1 cellular context compared by ENCODE assay signal in the genomic region with DNA sequence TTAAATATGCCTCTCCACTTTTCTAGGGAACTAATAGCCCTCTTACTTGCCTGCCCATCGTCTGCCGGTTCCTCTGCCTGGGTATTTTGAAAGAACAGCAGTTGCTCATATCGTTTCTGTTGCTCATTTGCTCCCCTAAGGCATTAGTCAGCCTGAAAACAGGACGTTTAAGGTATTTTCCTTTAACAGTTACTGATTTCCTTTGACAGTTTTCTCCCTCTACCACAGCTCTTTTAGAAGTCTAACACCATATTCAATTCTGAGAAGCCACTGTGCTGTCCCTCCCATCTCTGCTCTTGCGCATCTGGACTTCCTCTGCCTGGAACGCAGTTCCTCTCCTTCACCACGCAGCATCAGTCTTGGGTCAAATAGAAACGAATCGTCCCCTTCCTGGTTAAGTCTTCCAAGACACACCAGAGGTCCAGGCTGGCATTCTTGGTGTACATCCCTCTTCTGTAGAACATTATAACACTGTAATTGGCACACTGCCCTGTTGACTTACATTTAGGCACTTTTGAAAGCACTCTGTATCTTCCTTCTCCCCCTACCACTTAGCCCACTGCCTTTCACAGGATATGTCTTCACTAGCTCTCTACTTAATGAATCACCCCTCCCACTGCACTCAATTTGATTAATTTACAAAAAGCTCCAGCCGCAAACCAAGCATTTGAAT.
A peak's percentile ranks its signal among the peaks of the same experiment; 100 is the strongest.
TF ChIP-seq lines count a peak whose summit lies in the region.

No MANE protein-coding gene starts in this region.

TF ChIP-seq in GM12878, 131 proteins besides CTCF, POLR2A, EP300 and RAD21 (continued from another document):
- TF ChIP-seq GATAD2B (conservative IDR thresholded peaks at IDR 0.05; ENCODE audit: low read depth) (peak; percentile 21; the same call in 1 of the 2 replicates), FOS (IDR thresholded peaks at IDR 0.05; ENCODE audit: borderline replicate concordance, extremely low read depth, insufficient read length) (no peak), NBN (IDR thresholded peaks at IDR 0.05) (peak; percentile 71), BCL11A (IDR thresholded peaks at IDR 0.05; ENCODE audit: low read depth, low read length) (peak; percentile 25; the same call in 1 of the 2 replicates), SP1 (IDR thresholded peaks at IDR 0.05; ENCODE audit: low read depth, low read length) (no peak), SMAD5 (IDR thresholded peaks at IDR 0.05; ENCODE audit: low read depth) (peak; percentile 88; the same call in 1 of the 2 replicates), YY1 (IDR thresholded peaks at IDR 0.05; ENCODE audit: low read depth, low read length) (peak; percentile 21; the same call in 1 of the 2 replicates), EED (IDR thresholded peaks at IDR 0.05; ENCODE audit: low read depth) (peak; percentile 83), IRF4 (IDR thresholded peaks at IDR 0.05; ENCODE audit: low read depth, low read length) (0 out of 2 replicates have a peak, but pooled peaks have one; percentile 10), MYB (IDR thresholded peaks at IDR 0.05; ENCODE audit: borderline replicate concordance, low read depth, low read length) (peak; percentile 48; the same call in 1 of the 2 replicates), HDAC6 (IDR thresholded peaks at IDR 0.05; ENCODE audit: unreplicated experiment) (no peak), POLR2AphosphoS2 (IDR thresholded peaks at IDR 0.05; ENCODE audit: low read depth, low read length) (no peak), EGR1 (IDR thresholded peaks at IDR 0.05; ENCODE audit: borderline replicate concordance in 1 of 2, low read depth in 2 of 2, low read length in 2 of 2) (0 out of 3 replicates have a peak, but pooled peaks of 1 of the 2 experiments have one; percentile 16), ZSCAN29 (IDR thresholded peaks at IDR 0.05) (no peak), CEBPB (IDR thresholded peaks at IDR 0.05; ENCODE audit: borderline replicate concordance in 1 of 2, low read depth in 2 of 2, low read length in 2 of 2) (peak in 1 of 2 experiments; percentile 71; a peak in 1 of 4 replicates), PML (IDR thresholded peaks at IDR 0.05; ENCODE audit: low read length) (peak; percentile 54; the same call in 1 of the 2 replicates), STAT1 (conservative IDR thresholded peaks at IDR 0.05) (no peak), JUNB (IDR thresholded peaks at IDR 0.05) (peak; percentile 74), SMAD1 (IDR thresholded peaks at IDR 0.05; ENCODE audit: low read depth, partially characterized antibody) (peak; percentile 44), NFIC (IDR thresholded peaks at IDR 0.05; ENCODE audit: low read depth, low read length) (peak; percentile 51), ETV6 (conservative IDR thresholded peaks at IDR 0.05 in 1 of 2, IDR thresholded peaks at IDR 0.05 in 1 of 2; ENCODE audit: borderline replicate concordance in 1 of 2, low read depth in 1 of 2) (peak in 1 of 2 experiments; percentile 75; a peak in 2 of 4 replicates), BACH1 (IDR thresholded peaks at IDR 0.05; ENCODE audit: borderline replicate concordance) (0 out of 2 replicates have a peak, but pooled peaks have one; percentile 11), SIN3A (IDR thresholded peaks at IDR 0.05; ENCODE audit: low read depth, low read length) (0 out of 2 replicates have a peak, but pooled peaks have one; percentile 31), DPF2 (IDR thresholded peaks at IDR 0.05) (peak; percentile 40; the same call in 1 of the 2 replicates), ZNF274 (IDR thresholded peaks at IDR 0.05; ENCODE audit: insufficient read depth, insufficient read length) (no peak), MTA3 (IDR thresholded peaks at IDR 0.05; ENCODE audit: borderline replicate concordance, low read length) (peak; percentile 88; the same call in 1 of the 2 replicates), FOXM1 (IDR thresholded peaks at IDR 0.05; ENCODE audit: low read depth, low read length) (peak; percentile 46; the same call in 1 of the 2 replicates), TCF12 (IDR thresholded peaks at IDR 0.05; ENCODE audit: low read depth, low read length) (no peak), CBFB (IDR thresholded peaks at IDR 0.05; ENCODE audit: low read depth) (peak; percentile 63), POLR2AphosphoS5 (IDR thresholded peaks at IDR 0.05; ENCODE audit: low read length) (peak; percentile 88), CREM (IDR thresholded peaks at IDR 0.05; ENCODE audit: low read depth) (peak; percentile 69; the same call in 1 of the 2 replicates), GABPA (IDR thresholded peaks at IDR 0.05; ENCODE audit: low read depth) (no peak), RUNX3 (IDR thresholded peaks at IDR 0.05; ENCODE audit: low read length) (peak; percentile 62), IKZF1 (conservative IDR thresholded peaks at IDR 0.05) (peak; percentile 65), LARP7 (IDR thresholded peaks at IDR 0.05) (no peak), HDGF (IDR thresholded peaks at IDR 0.05) (peak; percentile 78; the same call in 1 of the 2 replicates), ZBED1 (IDR thresholded peaks at IDR 0.05; ENCODE audit: borderline replicate concordance) (peak; percentile 71; the same call in 1 of the 2 replicates), TAF1 (IDR thresholded peaks at IDR 0.05; ENCODE audit: borderline replicate concordance, low read depth, low read length) (peak; percentile 79), ATF7 (IDR thresholded peaks at IDR 0.05; ENCODE audit: low read depth) (0 out of 2 replicates have a peak, but pooled peaks have one; percentile 44), NRF1 (conservative IDR thresholded peaks at IDR 0.05; ENCODE audit: low read depth, low read length) (peak; percentile 52), SMARCA5 (IDR thresholded peaks at IDR 0.05) (0 out of 2 replicates have a peak, but pooled peaks have one; percentile 21), MTA2 (IDR thresholded peaks at IDR 0.05; ENCODE audit: low read depth) (0 out of 2 replicates have a peak, but pooled peaks have one; percentile 44), RAD51 (IDR thresholded peaks at IDR 0.05) (no peak), SPI1 (IDR thresholded peaks at IDR 0.05; ENCODE audit: borderline replicate concordance, insufficient read depth, low read depth, low read length) (peak; percentile 91), IKZF2 (IDR thresholded peaks at IDR 0.05) (peak in 1 of 2 experiments; percentile 77)
- TF ChIP-seq, protein P1, sequence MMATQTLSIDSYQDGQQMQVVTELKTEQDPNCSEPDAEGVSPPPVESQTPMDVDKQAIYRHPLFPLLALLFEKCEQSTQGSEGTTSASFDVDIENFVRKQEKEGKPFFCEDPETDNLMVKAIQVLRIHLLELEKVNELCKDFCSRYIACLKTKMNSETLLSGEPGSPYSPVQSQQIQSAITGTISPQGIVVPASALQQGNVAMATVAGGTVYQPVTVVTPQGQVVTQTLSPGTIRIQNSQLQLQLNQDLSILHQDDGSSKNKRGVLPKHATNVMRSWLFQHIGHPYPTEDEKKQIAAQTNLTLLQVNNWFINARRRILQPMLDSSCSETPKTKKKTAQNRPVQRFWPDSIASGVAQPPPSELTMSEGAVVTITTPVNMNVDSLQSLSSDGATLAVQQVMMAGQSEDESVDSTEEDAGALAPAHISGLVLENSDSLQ (IDR thresholded peaks at IDR 0.05), result peak; percentile 27; the same call in 1 of the 2 replicates
- TF ChIP-seq, protein P2, sequence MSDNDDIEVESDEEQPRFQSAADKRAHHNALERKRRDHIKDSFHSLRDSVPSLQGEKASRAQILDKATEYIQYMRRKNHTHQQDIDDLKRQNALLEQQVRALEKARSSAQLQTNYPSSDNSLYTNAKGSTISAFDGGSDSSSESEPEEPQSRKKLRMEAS (IDR thresholded peaks at IDR 0.05; ENCODE audit: low read depth, low read length), result peak; percentile 58; the same call in 1 of the 2 replicates
- TF ChIP-seq, protein P3, sequence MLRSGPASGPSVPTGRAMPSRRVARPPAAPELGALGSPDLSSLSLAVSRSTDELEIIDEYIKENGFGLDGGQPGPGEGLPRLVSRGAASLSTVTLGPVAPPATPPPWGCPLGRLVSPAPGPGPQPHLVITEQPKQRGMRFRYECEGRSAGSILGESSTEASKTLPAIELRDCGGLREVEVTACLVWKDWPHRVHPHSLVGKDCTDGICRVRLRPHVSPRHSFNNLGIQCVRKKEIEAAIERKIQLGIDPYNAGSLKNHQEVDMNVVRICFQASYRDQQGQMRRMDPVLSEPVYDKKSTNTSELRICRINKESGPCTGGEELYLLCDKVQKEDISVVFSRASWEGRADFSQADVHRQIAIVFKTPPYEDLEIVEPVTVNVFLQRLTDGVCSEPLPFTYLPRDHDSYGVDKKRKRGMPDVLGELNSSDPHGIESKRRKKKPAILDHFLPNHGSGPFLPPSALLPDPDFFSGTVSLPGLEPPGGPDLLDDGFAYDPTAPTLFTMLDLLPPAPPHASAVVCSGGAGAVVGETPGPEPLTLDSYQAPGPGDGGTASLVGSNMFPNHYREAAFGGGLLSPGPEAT (IDR thresholded peaks at IDR 0.05; ENCODE audit: low read depth), result peak; percentile 48; the same call in 1 of the 2 replicates
- TF ChIP-seq, protein P4, sequence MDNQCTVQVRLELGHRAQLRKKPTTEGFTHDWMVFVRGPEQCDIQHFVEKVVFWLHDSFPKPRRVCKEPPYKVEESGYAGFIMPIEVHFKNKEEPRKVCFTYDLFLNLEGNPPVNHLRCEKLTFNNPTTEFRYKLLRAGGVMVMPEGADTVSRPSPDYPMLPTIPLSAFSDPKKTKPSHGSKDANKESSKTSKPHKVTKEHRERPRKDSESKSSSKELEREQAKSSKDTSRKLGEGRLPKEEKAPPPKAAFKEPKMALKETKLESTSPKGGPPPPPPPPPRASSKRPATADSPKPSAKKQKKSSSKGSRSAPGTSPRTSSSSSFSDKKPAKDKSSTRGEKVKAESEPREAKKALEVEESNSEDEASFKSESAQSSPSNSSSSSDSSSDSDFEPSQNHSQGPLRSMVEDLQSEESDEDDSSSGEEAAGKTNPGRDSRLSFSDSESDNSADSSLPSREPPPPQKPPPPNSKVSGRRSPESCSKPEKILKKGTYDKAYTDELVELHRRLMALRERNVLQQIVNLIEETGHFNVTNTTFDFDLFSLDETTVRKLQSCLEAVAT (IDR thresholded peaks at IDR 0.05), result peak; percentile 64; the same call in 1 of the 2 replicates
- TF ChIP-seq, protein P5, sequence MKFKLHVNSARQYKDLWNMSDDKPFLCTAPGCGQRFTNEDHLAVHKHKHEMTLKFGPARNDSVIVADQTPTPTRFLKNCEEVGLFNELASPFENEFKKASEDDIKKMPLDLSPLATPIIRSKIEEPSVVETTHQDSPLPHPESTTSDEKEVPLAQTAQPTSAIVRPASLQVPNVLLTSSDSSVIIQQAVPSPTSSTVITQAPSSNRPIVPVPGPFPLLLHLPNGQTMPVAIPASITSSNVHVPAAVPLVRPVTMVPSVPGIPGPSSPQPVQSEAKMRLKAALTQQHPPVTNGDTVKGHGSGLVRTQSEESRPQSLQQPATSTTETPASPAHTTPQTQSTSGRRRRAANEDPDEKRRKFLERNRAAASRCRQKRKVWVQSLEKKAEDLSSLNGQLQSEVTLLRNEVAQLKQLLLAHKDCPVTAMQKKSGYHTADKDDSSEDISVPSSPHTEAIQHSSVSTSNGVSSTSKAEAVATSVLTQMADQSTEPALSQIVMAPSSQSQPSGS (IDR thresholded peaks at IDR 0.05; ENCODE audit: low read length), result 0 out of 2 replicates have a peak, but pooled peaks have one; percentile 11
TF ChIP-seq in GM12878: peak in this region for 41.
